ENCODE assay signal across 28 cellular contexts in genomic region chr1:22812993-22813790, GRCh38.
"Had no signal": no experiment of that assay in that cellular context is flagged by ENCODE, and none has a peak within 500 bp of the region (broad histone marks: within the 10 kb centered on the region; RNA-seq: fewer than 3 reads in every experiment).

No MANE protein-coding gene starts in this region.

- H3K9me3 ChIP-seq: esophagus muscularis mucosa, gastroesophageal sphincter, heart left ventricle, left lung, neutrophil, prostate gland, right atrium auricular region, suprapubic skin, transverse colon, vagina had no signal

- H3K4me1 ChIP-seq: parathyroid adenoma had no signal

- H3K36me3 Mint-ChIP-seq: naive thymus-derived CD4-positive, alpha-beta T cell; stimulated activated memory B cell treated with anti-CD40 and anti-IgM and Interleukin-4, amounts not matched to agents 10 μg/mL and 1 μg/mL and 100 μg/mL, for 72 hours had no signal

- H3K4me3 ChIP-seq: coronary artery, esophagus muscularis mucosa, gastroesophageal sphincter, heart left ventricle, hepatocyte, left lung, prostate gland, right atrium auricular region, smooth muscle cell, suprapubic skin, transverse colon, vagina had no signal

- H3K27ac ChIP-seq: coronary artery, esophagus muscularis mucosa, foreskin keratinocyte, gastroesophageal sphincter, heart left ventricle, hepatocyte, left lung, neutrophil, parathyroid adenoma, prostate gland, right atrium auricular region, suprapubic skin, transverse colon, vagina had no signal

- H3K27ac Mint-ChIP-seq: naive thymus-derived CD4-positive, alpha-beta T cell; nephron; stimulated activated memory B cell treated with anti-CD40 and anti-IgM and Interleukin-4, amounts not matched to agents 10 μg/mL and 1 μg/mL and 100 μg/mL, for 72 hours; stimulated activated naive CD8-positive, alpha-beta T cell treated with anti-CD3 and anti-CD28 coated beads, Interleukin-15, Interleukin-2, amounts not matched to agents 100 ng/mL and 50 ng/mL, for 24 hours had no signal

- FAIRE-seq: endothelial cell of umbilical vein had no signal

- H3K4me3 Mint-ChIP-seq: naive thymus-derived CD4-positive, alpha-beta T cell; nephron; stimulated activated memory B cell treated with anti-CD40 and anti-IgM and Interleukin-4, amounts not matched to agents 10 μg/mL and 1 μg/mL and 100 μg/mL, for 72 hours; stimulated activated naive CD8-positive, alpha-beta T cell treated with anti-CD3 and anti-CD28 coated beads, Interleukin-15, Interleukin-2, amounts not matched to agents 100 ng/mL and 50 ng/mL, for 24 hours had no signal

- H3K9me3 Mint-ChIP-seq: naive thymus-derived CD4-positive, alpha-beta T cell; nephron; stimulated activated memory B cell treated with anti-CD40 and anti-IgM and Interleukin-4, amounts not matched to agents 10 μg/mL and 1 μg/mL and 100 μg/mL, for 72 hours; stimulated activated naive CD8-positive, alpha-beta T cell treated with anti-CD3 and anti-CD28 coated beads, Interleukin-15, Interleukin-2, amounts not matched to agents 100 ng/mL and 50 ng/mL, for 24 hours had no signal

- H3K27me3 ChIP-seq: foreskin keratinocyte, gastroesophageal sphincter, heart left ventricle, hepatocyte, left lung, neutrophil, right atrium auricular region, suprapubic skin, transverse colon, vagina had no signal

- H3K4me1 Mint-ChIP-seq: naive thymus-derived CD4-positive, alpha-beta T cell; stimulated activated memory B cell treated with anti-CD40 and anti-IgM and Interleukin-4, amounts not matched to agents 10 μg/mL and 1 μg/mL and 100 μg/mL, for 72 hours had no signal

- H2AFZ ChIP-seq: hepatocyte, parathyroid adenoma had no signal

- H3K4me2 ChIP-seq: hepatocyte, smooth muscle cell had no signal

- ATAC-seq: foreskin keratinocyte; gastroesophageal sphincter; heart left ventricle; left cardiac atrium; naive thymus-derived CD4-positive, alpha-beta T cell; sciatic nerve; stimulated activated memory B cell treated with anti-CD40 and anti-IgM and Interleukin-4, amounts not matched to agents 10 μg/mL and 1 μg/mL and 100 μg/mL, for 72 hours had no signal

- DNase-seq: dermis blood vessel endothelial cell; effector memory CD4-positive, alpha-beta T cell; foreskin keratinocyte; left cardiac atrium; left lung; mesendoderm; midbrain; naive thymus-derived CD4-positive, alpha-beta T cell; stimulated activated CD4-positive, alpha-beta T cell treated with anti-CD3 and anti-CD28 coated beads, Interleukin-2, amount 100 ng/mL, for 24 hours; stimulated activated CD4-positive, alpha-beta T cell treated with anti-CD3 and anti-CD28 coated beads, Interleukin-4, amount 100 ng/mL, for 24 hours; transverse colon had no signal

- H3K36me3 ChIP-seq: esophagus muscularis mucosa, gastroesophageal sphincter, heart left ventricle, left lung, neutrophil, prostate gland, right atrium auricular region, suprapubic skin, transverse colon, vagina had no signal

- H3K9ac ChIP-seq: parathyroid adenoma had no signal
